21 cellular contexts compared by ENCODE assay signal in the genomic region with DNA sequence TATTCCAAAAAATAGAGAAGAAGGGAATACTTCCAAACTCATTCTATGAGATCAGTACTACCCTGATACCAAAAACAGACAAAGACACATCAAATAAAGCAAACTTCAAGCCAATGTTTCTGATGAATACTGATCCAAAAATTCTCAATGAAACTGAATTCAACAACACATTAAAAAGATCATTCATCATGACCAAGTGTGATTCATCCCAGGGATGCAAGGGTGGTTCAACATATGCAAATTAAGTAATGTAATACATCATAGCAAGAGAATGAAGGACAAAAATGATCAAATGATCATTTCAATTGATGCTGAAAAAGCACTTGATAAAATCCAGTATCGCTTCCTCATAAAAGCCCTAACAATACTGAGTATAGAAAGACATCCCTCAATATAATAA. TPM values are rescaled to one million over a fixed set of nuclear protein-coding genes. Genes with fewer than 3 reads are reported as not detected.
DNase-seq lines count a peak whose midpoint lies in the region; ATAC-seq, FAIRE-seq and TF ChIP-seq lines count a peak whose summit lies in the region.
"Had no signal": no experiment of that assay in that cellular context is flagged by ENCODE, and none has a peak within 500 bp of the region (broad histone marks: within the 10 kb centered on the region; RNA-seq: fewer than 3 reads in every experiment).

No MANE protein-coding gene starts in this region.

- H3K4me3 ChIP-seq in mammary epithelial cell (replicated peaks in 1 of 3; ENCODE audit: insufficient read depth in 1 of 3, low read depth in 2 of 3, low read length in 3 of 3) (no peak overlapping the region), HCT116 (replicated peaks in 1 of 2; ENCODE audit: low read depth in 1 of 2, low read length in 2 of 2) (no peak overlapping the region), bronchial epithelial cell (ENCODE audit: low read depth, low read length) (no peak overlapping the region), fibroblast of mammary gland (ENCODE audit: control insufficient read depth, low read depth, low read length) (no peak overlapping the region)
- H3K4me3 ChIP-seq: A549 had no signal

- WGBS in mammary epithelial cell (ENCODE audit: low coverage, missing lambda C conversion rate), result 94% methylated on average over 1 of the region's 1 CpG

- H3K4me2 ChIP-seq in mammary epithelial cell (ENCODE audit: insufficient read depth, low read depth, low read length) (no peak overlapping the region), HCT116 (ENCODE audit: low read length) (no peak overlapping the region)
- H3K4me2 ChIP-seq: A549 had no signal

- TF ChIP-seq RAD21 in HCT116 (IDR thresholded peaks at IDR 0.05; ENCODE audit: low read depth), result no peak

- no peak for FAIRE-seq in bronchial epithelial cell (lab: Jason Lieb, UNC)
- FAIRE-seq: A549, D721Med, GM12892, GM18507, HepG2 had no signal

- intact Hi-C loops in mammary epithelial cell (cut with micrococcal nuclease), result loop anchor here (5.0 kb wide), 1 partner anchor 44 kb away; no protein-coding TSS in a partner anchor
- intact Hi-C loops in MCF 10A (cut with micrococcal nuclease), result no loop called here
- intact Hi-C loops in HCT116 (cut with micrococcal nuclease), result no loop called here

- DNase-seq in mammary epithelial cell (peak; percentile 36), MCF 10A (ENCODE audit: unreplicated experiment) (no peak), HCT116 (ENCODE audit: low read depth, low spot score) (no peak), bronchial epithelial cell (ENCODE audit: low read depth) (peak; percentile 78), fibroblast of mammary gland (ENCODE audit: low read depth) (peak; percentile 39), NCI-H748 treated with DMSO at 0.1 percent for 48 hours (lab: John Stamatoyannopoulos, UW) (no peak), hippocampal formation (lab: John Stamatoyannopoulos, UW) (no peak)
- DNase-seq: AML-193; Caco-2; CD4-positive, alpha-beta T cell; GDM1; GOT3; H7 had no signal

- H3K9me3 Mint-ChIP-seq in MCF 10A (ENCODE audit: unreplicated experiment), result no peaks in the 10 kb centered on the region
- no peaks in the 10 kb centered on the region for H3K9me3 Mint-ChIP-seq in activated T-helper 17 cell treated with anti-CD3 and anti-CD28 coated beads, Interleukin-2, amount 50 U/mL, for 72 hours
- H3K9me3 Mint-ChIP-seq: CD4-positive, alpha-beta T cell; IgD-negative memory B cell had no signal

- H3K36me3 ChIP-seq in mammary epithelial cell (ENCODE audit: insufficient read depth, low read length), result no peaks in the 10 kb centered on the region
- H3K36me3 ChIP-seq in HCT116 (ENCODE audit: control insufficient read depth in 1 of 2, insufficient read depth in 2 of 2, low read length in 2 of 2), result no peaks in the 10 kb centered on the region
- no peaks in the 10 kb centered on the region for H3K36me3 ChIP-seq in bronchial epithelial cell (ENCODE audit: control insufficient read depth, insufficient read depth, low read length)

- no peak overlapping the region for H3K27ac Mint-ChIP-seq in MCF 10A (ENCODE audit: low read depth, unreplicated experiment)
- H3K27ac Mint-ChIP-seq in activated T-helper 17 cell treated with anti-CD3 and anti-CD28 coated beads, Interleukin-2, amount 50 U/mL, for 72 hours, result no peak overlapping the region
- H3K27ac Mint-ChIP-seq: CD4-positive, alpha-beta T cell; IgD-negative memory B cell had no signal

- TF ChIP-seq POLR2A in HCT116 (IDR thresholded peaks at IDR 0.05; ENCODE audit: borderline replicate concordance, extremely low read depth, insufficient read depth, insufficient read length), result no peak

- H3K9ac ChIP-seq in mammary epithelial cell (ENCODE audit: insufficient read depth, low read length), result no peak overlapping the region
- H3K9ac ChIP-seq in HCT116 (ENCODE audit: low read length), result no peak overlapping the region

- H3K4me3 Mint-ChIP-seq in MCF 10A (ENCODE audit: unreplicated experiment), result no peak overlapping the region
- no peak overlapping the region for H3K4me3 Mint-ChIP-seq in activated T-helper 17 cell treated with anti-CD3 and anti-CD28 coated beads, Interleukin-2, amount 50 U/mL, for 72 hours
- H3K4me3 Mint-ChIP-seq: CD4-positive, alpha-beta T cell had no signal

- H3K9me2 ChIP-seq in HCT116 (ENCODE audit: insufficient read depth), result no peaks in the 10 kb centered on the region

- H4K20me1 ChIP-seq in mammary epithelial cell (ENCODE audit: insufficient read depth, low read length), result no peaks in the 10 kb centered on the region
- H4K20me1 ChIP-seq in HCT116 (ENCODE audit: insufficient read depth), result no peaks in the 10 kb centered on the region

- H3K79me2 ChIP-seq in mammary epithelial cell (ENCODE audit: insufficient read depth, low read length), result peaks cover 1% of the 10 kb centered on the region
- H3K79me2 ChIP-seq in HCT116 (ENCODE audit: insufficient read depth, low read length), result peaks cover under 1% of the 10 kb centered on the region; the same call in 1 of the 2 replicates

- H2AFZ ChIP-seq in mammary epithelial cell (ENCODE audit: low read depth, low read length) (no peak overlapping the region), HCT116 (ENCODE audit: low read depth, low read length, poor library complexity, severe bottlenecking) (peak overlapping the region; percentile 16)

- peaks cover 7% of the 10 kb centered on the region for H3K4me1 Mint-ChIP-seq in MCF 10A (ENCODE audit: insufficient read depth, unreplicated experiment)
- H3K4me1 Mint-ChIP-seq in activated T-helper 17 cell treated with anti-CD3 and anti-CD28 coated beads, Interleukin-2, amount 50 U/mL, for 72 hours, result peaks cover 10% of the 10 kb centered on the region

- H3K27me3 ChIP-seq in mammary epithelial cell (ENCODE audit: insufficient read depth, low read length), result no peaks in the 10 kb centered on the region
- H3K27me3 ChIP-seq in HCT116 (ENCODE audit: insufficient read depth, low read length), result no peaks in the 10 kb centered on the region
- no peaks in the 10 kb centered on the region for H3K27me3 ChIP-seq in bronchial epithelial cell (ENCODE audit: control insufficient read depth, insufficient read depth, low read length)

- RAD21 ChIA-PET in HCT116 (lab: Charles Lee; ENCODE audit: low non-redundant PET in 1 of 2, low total read pairs in 2 of 2, uncharacterized antibody in 2 of 2, unreplicated experiment in 2 of 2), result no interaction called here

- H3K27ac ChIP-seq in mammary epithelial cell (ENCODE audit: insufficient read depth, low read depth, low read length) (no peak overlapping the region), HCT116 (ENCODE audit: low read depth, low read length) (no peak overlapping the region)
- H3K27ac ChIP-seq: A549, C4-2B had no signal

- H3K9me3 ChIP-seq in mammary epithelial cell (replicated peaks; ENCODE audit: insufficient read depth, low read length) (no peaks in the 10 kb centered on the region), HCT116 (ENCODE audit: control insufficient read depth in 1 of 2, insufficient read depth in 1 of 2, low read depth in 1 of 2, low read length in 2 of 2) (no peaks in the 10 kb centered on the region)
- H3K9me3 ChIP-seq: A549, Caco-2 had no signal

- POLR2A ChIA-PET in MCF 10A (lab: Yijun Ruan, JAX), result interaction anchor here (1.6 to 2.1 kb wide), 2 partner anchors 45 to 197 kb away, joined by 5 to 11 read pairs; a partner anchor contains a TSS
- POLR2A ChIA-PET in HCT116 (lab: Charles Lee), result no interaction called here

- no peaks in the 10 kb centered on the region for H3K27me3 Mint-ChIP-seq in MCF 10A (ENCODE audit: insufficient read depth, unreplicated experiment)
- peaks cover 7% of the 10 kb centered on the region for H3K27me3 Mint-ChIP-seq in activated T-helper 17 cell treated with anti-CD3 and anti-CD28 coated beads, Interleukin-2, amount 50 U/mL, for 72 hours
- H3K27me3 Mint-ChIP-seq: CD4-positive, alpha-beta T cell; IgD-negative memory B cell had no signal

- ATAC-seq in HCT116, result no peak
- ATAC-seq in activated T-helper 17 cell treated with anti-CD3 and anti-CD28 coated beads, Interleukin-2, amount 50 U/mL, for 72 hours (replicated peaks), result no peak
- ATAC-seq: A549, HepG2 had no signal

- CTCF ChIA-PET in mammary epithelial cell (lab: Charles Lee; ENCODE audit: low non-redundant PET), result no interaction called here
- CTCF ChIA-PET in MCF 10A (lab: Yijun Ruan, JAX), result interaction anchor here (0.6 to 11.2 kb wide), 7 partner anchors 28 to 968 kb away, joined by 3 to 175 read pairs (median 3); no protein-coding TSS in a partner anchor
- CTCF ChIA-PET in HCT116 (lab: Charles Lee), result no interaction called here

- no peaks in the 10 kb centered on the region for H3K36me3 Mint-ChIP-seq in MCF 10A (ENCODE audit: insufficient read depth, unreplicated experiment)
- H3K36me3 Mint-ChIP-seq in activated T-helper 17 cell treated with anti-CD3 and anti-CD28 coated beads, Interleukin-2, amount 50 U/mL, for 72 hours (ENCODE audit: low read depth), result no peaks in the 10 kb centered on the region
- H3K36me3 Mint-ChIP-seq: IgD-negative memory B cell had no signal

- TF ChIP-seq CTCF in mammary epithelial cell (conservative IDR thresholded peaks at IDR 0.05 in 1 of 2, IDR thresholded peaks at IDR 0.05 in 1 of 2; ENCODE audit: extremely low read depth in 1 of 2, insufficient read depth in 1 of 2, low read depth in 1 of 2, low read length in 2 of 2), result no peak
- no peak for TF ChIP-seq CTCF in MCF 10A (IDR thresholded peaks at IDR 0.05; ENCODE audit: unreplicated experiment)
- TF ChIP-seq CTCF in HCT116 (IDR thresholded peaks at IDR 0.05 in 2 of 3, conservative IDR thresholded peaks at IDR 0.05 in 1 of 3; ENCODE audit: borderline replicate concordance in 1 of 3, insufficient read depth in 1 of 3, low read depth in 2 of 3, low read length in 2 of 3), result no peak
- TF ChIP-seq CTCF in bronchial epithelial cell (IDR thresholded peaks at IDR 0.05; ENCODE audit: insufficient read depth, low read length, severe bottlenecking), result no peak
- TF ChIP-seq CTCF in fibroblast of mammary gland (conservative IDR thresholded peaks at IDR 0.05; ENCODE audit: control insufficient read depth, insufficient read depth, low read depth, low read length), result no peak

- dilution Hi-C loops in mammary epithelial cell (cut with HindIII; ENCODE audit: low sequenced_read_pairs), result no loop called here

- in situ Hi-C loops in mammary epithelial cell (cut with MboI; ENCODE audit: low sequenced_read_pairs in 2 of 2), result no loop called here

- BruUV-seq in mammary epithelial cell (replicated peaks; lab: Mats Ljungman, UMichigan) (no TSS peak), MCF 10A (replicated peaks; lab: Mats Ljungman, UMichigan) (no TSS peak), HCT116 (replicated peaks; lab: Mats Ljungman, UMichigan) (no TSS peak)

- peaks cover 9% of the 10 kb centered on the region for H3K4me1 ChIP-seq in mammary epithelial cell (ENCODE audit: insufficient read depth, low read length)
- peaks cover 3 to 7% of the 10 kb centered on the region in 2 experiments; a peak in 2 of 4 replicates for H3K4me1 ChIP-seq in HCT116 (ENCODE audit: control insufficient read depth in 1 of 2, insufficient read depth in 2 of 2, low read length in 2 of 2)
- H3K4me1 ChIP-seq: A549 had no signal

RNA-seq across cellular contexts. Expression of a gene that starts 4.9 kb away (rescaled TPM):
- total RNA-seq in mammary epithelial cell, result 10 to 100 TPM; 20.7 to 24.2 TPM
- polyA plus RNA-seq in mammary epithelial cell, result 14.4 TPM
- 55.9 TPM for polyA minus RNA-seq in mammary epithelial cell
- total RNA-seq in MCF 10A (2022), result 20.2 and 27.8 TPM in 2 replicates
- total RNA-seq in HCT116 (2021; ENCODE audit: unreplicated experiment), result 29.9 TPM
- 13.5 and 18.4 TPM in 2 replicates for polyA plus RNA-seq in HCT116 (2012)
- 13.2 and 21.9 TPM in 2 replicates for total RNA-seq in bronchial epithelial cell
- 10 to 100 TPM; 18.9 to 38.2 TPM for total RNA-seq in activated T-helper 17 cell treated with anti-CD3 and anti-CD28 coated beads, Interleukin-2, amount 50 U/mL, for 72 hours

RNA-seq across cellular contexts. Expression of a gene that starts 46.9 kb away (rescaled TPM):
- total RNA-seq in mammary epithelial cell, result 10 to 100 TPM; 36.5 to 73.3 TPM
- polyA plus RNA-seq in mammary epithelial cell, result 23.3 TPM
- 18.5 TPM for polyA minus RNA-seq in mammary epithelial cell
- total RNA-seq in MCF 10A (2022), result 61.0 and 64.1 TPM in 2 replicates
- 43.0 TPM for total RNA-seq in HCT116 (2021; ENCODE audit: unreplicated experiment)
- 22.0 and 22.3 TPM in 2 replicates for polyA plus RNA-seq in HCT116 (2012)
- total RNA-seq in bronchial epithelial cell, result 59.5 and 80.5 TPM in 2 replicates
- total RNA-seq in activated T-helper 17 cell treated with anti-CD3 and anti-CD28 coated beads, Interleukin-2, amount 50 U/mL, for 72 hours, result 10 to 100 TPM; 28.5 to 31.2 TPM

Comparison
In these comparisons a context has a peak if more than half of its experiments do, and no peak if none do; other contexts are left out.
1. DNase-seq: peak in mammary epithelial cell (single experiment), bronchial epithelial cell (single experiment) and fibroblast of mammary gland (single experiment); none in MCF 10A (single experiment), HCT116 (single experiment), NCI-H748 treated with DMSO at 0.1 percent for 48 hours (single experiment) and hippocampal formation (0 of 2).